8 cellular contexts compared by ENCODE assay signal in genomic region chr9:93058357-93059096, GRCh38. TPM values are rescaled to one million over a fixed set of nuclear protein-coding genes. Genes with fewer than 3 reads are reported as not detected.
DNase-seq lines count a peak whose midpoint lies in the region; ATAC-seq and TF ChIP-seq lines count a peak whose summit lies in the region.

TSS of gene SUSD3 (plus strand) at chr9:93058701. CDS start at chr9:93058743, 42 bp downstream.

- H3K4me1 ChIP-seq in iPS-20b (ENCODE audit: insufficient read depth, low read length) = peaks cover 17% of the 10 kb centered on the region; the same call in 1 of the 2 replicates

- no peaks in the 10 kb centered on the region for H3K36me3 ChIP-seq in iPS-20b (ENCODE audit: insufficient read depth, low read depth, low read length)

- peaks cover 11% of the 10 kb centered on the region for H3K27me3 ChIP-seq in iPS-20b (ENCODE audit: insufficient read depth, low read length)

- no peaks in the 10 kb centered on the region for H3K9me3 ChIP-seq in iPS-20b (ENCODE audit: insufficient read depth, low read depth, low read length)

- peak; percentile 48 for ATAC-seq in HG02981 (IDR thresholded peaks at IDR 0.05; ENCODE audit: unreplicated experiment)
- peak; percentile 34; the same call in 2 of the 3 replicates for ATAC-seq in SK-N-SH treated with all-trans-retinoic acid at 6 μM for 48 hours

- peak within 1 kb of the TSS; percentile 41; the same call in 1 of the 2 replicates for H3K9ac ChIP-seq in iPS-20b (ENCODE audit: low read depth, low read length)

- peak; percentile 53 for DNase-seq in NCI-H1436 (lab: John Stamatoyannopoulos, UW)
- no peak for DNase-seq in NCI-H1436 treated with DMSO at 0.1 percent for 48 hours (lab: John Stamatoyannopoulos, UW)
- peak; percentile 18 for DNase-seq in activated naive CD8-positive, alpha-beta T cell treated with anti-CD3 and anti-CD28 coated beads, Interleukin-2, amount 50 U/mL, for 16 hours (ENCODE audit: low read depth, low spot score)
- peak; percentile 64 for DNase-seq in stimulated activated CD4-positive, alpha-beta T cell treated with anti-CD3 and anti-CD28 coated beads, Interleukin-1b, Interleukin-23, amount 100 ng/mL, for 48 hours
- DNase-seq in occipital lobe (lab: John Stamatoyannopoulos, UW) = no peak

- no peak within 1 kb of the TSS for H3K27ac ChIP-seq in iPS-20b (ENCODE audit: low read length)

- H3K4me3 ChIP-seq in iPS-20b (ENCODE audit: low read length) = peak within 1 kb of the TSS; percentile 59; the same call in 1 of the 2 replicates

TF ChIP-seq in SK-N-SH treated with all-trans-retinoic acid at 6 μM for 48 hours, 23 proteins besides CTCF, POLR2A, EP300 and RAD21:
- TF ChIP-seq OSR1 (CRISPR knock-in tag; IDR thresholded peaks at IDR 0.05) (no peak), BACH2 (CRISPR knock-in tag; IDR thresholded peaks at IDR 0.05; ENCODE audit: borderline replicate concordance) (no peak), TCF4 (CRISPR knock-in tag; IDR thresholded peaks at IDR 0.05; ENCODE audit: borderline replicate concordance) (no peak), ARNTL (CRISPR knock-in tag; IDR thresholded peaks at IDR 0.05; ENCODE audit: borderline replicate concordance, low read depth) (no peak), ESRRG (CRISPR knock-in tag; IDR thresholded peaks at IDR 0.05) (no peak)

RNA-seq across cellular contexts. Expression of gene SUSD3, which starts in this region (rescaled TPM):
- total RNA-seq in occipital lobe = 1.6 TPM

Comparison
In these comparisons a context has a peak if more than half of its experiments do, and no peak if none do; other contexts are left out.
1. DNase-seq: peak in NCI-H1436 (single experiment), activated naive CD8-positive, alpha-beta T cell treated with anti-CD3 and anti-CD28 coated beads, Interleukin-2, amount 50 U/mL, for 16 hours (single experiment) and stimulated activated CD4-positive, alpha-beta T cell treated with anti-CD3 and anti-CD28 coated beads, Interleukin-1b, Interleukin-23, amount 100 ng/mL, for 48 hours (single experiment); none in NCI-H1436 treated with DMSO at 0.1 percent for 48 hours (single experiment) and occipital lobe (single experiment).